In genomic region chr1:47226121-47226977, GRCh38 we compare ENCODE assay signal across 1 cellular context.
TF ChIP-seq lines count a peak whose summit lies in the region.

No MANE protein-coding gene starts in this region.

TF ChIP-seq in IMR-90, 13 proteins besides CTCF, POLR2A, EP300 and RAD21 (continued from another document):
- TF ChIP-seq ELK1 (IDR thresholded peaks at IDR 0.05; ENCODE audit: borderline replicate concordance, low read depth, low read length) (no peak), MXI1 (IDR thresholded peaks at IDR 0.05; ENCODE audit: borderline replicate concordance, low read depth, low read length) (no peak), RCOR1 (IDR thresholded peaks at IDR 0.05; ENCODE audit: insufficient replicate concordance, low read length) (no peak), USF2 (IDR thresholded peaks at IDR 0.05; ENCODE audit: low read depth, low read length) (no peak), BHLHE40 (IDR thresholded peaks at IDR 0.05; ENCODE audit: low read depth, low read length) (no peak)
